ENCODE assay signal across 26 cellular contexts in the genomic region with DNA sequence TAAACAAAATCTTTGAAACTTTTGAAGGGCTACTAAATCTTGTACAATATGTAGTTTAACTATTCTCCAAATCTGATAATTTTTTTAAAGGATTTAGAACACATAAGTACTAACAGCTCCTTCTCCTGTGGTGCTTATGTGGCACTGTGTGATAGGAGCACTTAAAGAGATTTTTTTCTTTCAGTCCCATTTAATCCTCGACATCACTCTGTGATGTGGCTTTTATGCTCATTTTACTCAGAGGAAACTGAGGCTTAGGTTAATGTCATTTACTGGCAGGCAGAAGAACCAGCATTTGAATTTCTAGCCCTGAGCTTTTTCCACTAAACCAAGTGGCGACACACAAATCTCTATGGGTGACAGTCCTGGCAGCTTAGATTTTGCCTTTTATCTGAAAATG.
"Had no signal": no experiment of that assay in that cellular context is flagged by ENCODE, and none has a peak within 500 bp of the region (broad histone marks: within the 10 kb centered on the region; RNA-seq: fewer than 3 reads in every experiment).

No MANE protein-coding gene starts in this region.

- H3K9me3 ChIP-seq: gastrocnemius medialis, lower lobe of right lung, ovary, psoas muscle, sigmoid colon, testis, tibial artery had no signal

- H3K4me1 Mint-ChIP-seq: endodermal cell; nephron progenitor cell; stimulated activated memory B cell treated with anti-CD40 and anti-IgM and Interleukin-4, amounts not matched to agents 10 μg/mL and 1 μg/mL and 100 μg/mL, for 72 hours had no signal

- H3K36me3 Mint-ChIP-seq: stimulated activated memory B cell treated with anti-CD40 and anti-IgM and Interleukin-4, amounts not matched to agents 10 μg/mL and 1 μg/mL and 100 μg/mL, for 72 hours; type B pancreatic cell had no signal

- H3K36me3 ChIP-seq: gastrocnemius medialis, lower lobe of right lung, ovary, sigmoid colon, spleen, tibial artery had no signal

- H3K27me3 ChIP-seq: gastrocnemius medialis, ovary, sigmoid colon, testis, tibial artery had no signal

- DNase-seq: effector CD8-positive, alpha-beta T cell; endodermal cell; foreskin fibroblast; gastrocnemius medialis; head of caudate nucleus; left ventricle myocardium superior; lower lobe of right lung; naive thymus-derived CD8-positive, alpha-beta T cell; nephron progenitor cell; occipital lobe; ovary; posterior cingulate gyrus; psoas muscle; right cardiac atrium; sigmoid colon; spleen; stimulated activated CD4-positive, alpha-beta T cell treated with anti-CD3 and anti-CD28 coated beads, Interleukin-4, amount 100 ng/mL, for 4 hours; stimulated activated naive CD8-positive, alpha-beta T cell treated with anti-CD3 and anti-CD28 coated beads, Interleukin-15, Interleukin-2, amounts not matched to agents 100 U/mL and 50 U/mL, for 24 hours; substantia nigra; testis; tibial artery had no signal

- H3K9me3 Mint-ChIP-seq: stimulated activated memory B cell treated with anti-CD40 and anti-IgM and Interleukin-4, amounts not matched to agents 10 μg/mL and 1 μg/mL and 100 μg/mL, for 72 hours had no signal

- H3K27me3 Mint-ChIP-seq: dendritic cell treated with granulocyte-macrophage colony-stimulating factor and Interleukin-4, amounts not matched to agents 40 ng/mL and 50 ng/mL, for 4 days; type B pancreatic cell had no signal

- H3K27ac ChIP-seq: epithelial cell of prostate, gastrocnemius medialis, lower lobe of right lung, ovary, psoas muscle, sigmoid colon, spleen, testis, tibial artery had no signal

- H3K27ac Mint-ChIP-seq: dendritic cell treated with granulocyte-macrophage colony-stimulating factor and Interleukin-4, amounts not matched to agents 40 ng/mL and 50 ng/mL, for 4 days; endodermal cell; naive thymus-derived CD8-positive, alpha-beta T cell; nephron progenitor cell; stimulated activated memory B cell treated with anti-CD40 and anti-IgM and Interleukin-4, amounts not matched to agents 10 μg/mL and 1 μg/mL and 100 μg/mL, for 72 hours; type B pancreatic cell had no signal

- H3K4me3 Mint-ChIP-seq: dendritic cell treated with granulocyte-macrophage colony-stimulating factor and Interleukin-4, amounts not matched to agents 40 ng/mL and 50 ng/mL, for 4 days; endodermal cell; naive thymus-derived CD8-positive, alpha-beta T cell; nephron progenitor cell; stimulated activated memory B cell treated with anti-CD40 and anti-IgM and Interleukin-4, amounts not matched to agents 10 μg/mL and 1 μg/mL and 100 μg/mL, for 72 hours; type B pancreatic cell had no signal

- ATAC-seq: esophagus mucosa; gastrocnemius medialis; left ventricle myocardium superior; lower lobe of right lung; naive thymus-derived CD8-positive, alpha-beta T cell; psoas muscle; right cardiac atrium; stimulated activated memory B cell treated with anti-CD40 and anti-IgM and Interleukin-4, amounts not matched to agents 10 μg/mL and 1 μg/mL and 100 μg/mL, for 72 hours; stimulated activated naive CD8-positive, alpha-beta T cell treated with anti-CD3 and anti-CD28 coated beads, Interleukin-15, Interleukin-2, amounts not matched to agents 100 U/mL and 50 U/mL, for 24 hours had no signal

- H3K4me1 ChIP-seq: gastrocnemius medialis, lower lobe of right lung, psoas muscle, sigmoid colon, spleen, testis, tibial artery had no signal

- H3K4me3 ChIP-seq: gastrocnemius medialis, lower lobe of right lung, ovary, psoas muscle, sigmoid colon, spleen, testis, tibial artery had no signal
